In the genomic region with DNA sequence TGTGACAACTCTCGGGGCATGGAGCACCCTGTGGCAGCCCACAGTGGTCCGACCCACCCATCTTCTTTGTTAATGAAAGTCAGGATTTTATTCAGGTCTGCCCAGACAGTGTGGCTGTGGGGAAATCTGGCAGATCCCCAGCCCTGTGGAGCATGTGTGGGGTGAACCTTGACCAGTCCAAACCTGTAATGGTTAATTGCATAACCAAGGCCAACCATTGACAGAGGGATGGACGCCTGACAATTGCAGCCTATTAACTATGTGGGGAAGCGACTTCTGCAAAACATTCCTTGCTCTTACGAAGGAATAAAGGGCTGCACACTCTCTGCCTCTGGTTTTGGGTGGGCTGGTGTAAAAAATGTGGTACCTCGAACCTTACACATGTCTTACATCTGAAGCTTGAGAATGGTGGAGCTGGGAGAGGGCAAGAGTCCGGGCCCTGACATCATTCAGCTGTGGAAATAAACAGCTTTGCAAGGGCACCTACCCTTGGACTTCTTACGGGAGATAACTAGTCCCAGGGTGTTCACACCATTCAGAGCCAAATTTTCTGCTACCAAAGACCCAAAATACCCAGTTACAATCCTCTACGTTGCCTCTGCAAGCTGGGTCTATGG, we compare ENCODE assay signal across 1 cellular context.
TF ChIP-seq lines count a peak whose summit lies in the region.

No MANE protein-coding gene starts in this region.

TF ChIP-seq in HepG2, 621 proteins besides CTCF, POLR2A, EP300 and RAD21 (continued from another document and continues in another):
- TF ChIP-seq KAT8 (CRISPR knock-in tag; IDR thresholded peaks at IDR 0.05), result no peak
- 0 out of 2 replicates have a peak, but pooled peaks have one; percentile 48 for TF ChIP-seq YEATS4 (CRISPR knock-in tag; IDR thresholded peaks at IDR 0.05; ENCODE audit: borderline replicate concordance)
- 0 out of 2 replicates have a peak, but pooled peaks have one; percentile 53 for TF ChIP-seq ZNF792 (CRISPR knock-in tag; IDR thresholded peaks at IDR 0.05)
- TF ChIP-seq WIZ (CRISPR knock-in tag; IDR thresholded peaks at IDR 0.05), result peak; percentile 67; the same call in 1 of the 2 replicates
- TF ChIP-seq DMAP1 (CRISPR knock-in tag; IDR thresholded peaks at IDR 0.05), result peak; percentile 54; the same call in 1 of the 2 replicates
- peak; percentile 51; the same call in 1 of the 2 replicates for TF ChIP-seq ZNF264 (CRISPR knock-in tag; IDR thresholded peaks at IDR 0.05)
- peak; percentile 51; the same call in 1 of the 2 replicates for TF ChIP-seq NCOA2 (CRISPR knock-in tag; IDR thresholded peaks at IDR 0.05)
- TF ChIP-seq NCOR1 (IDR thresholded peaks at IDR 0.05; ENCODE audit: borderline replicate concordance, low read length), result peak; percentile 71
- peak; percentile 95 for TF ChIP-seq EHMT2 (IDR thresholded peaks at IDR 0.05; ENCODE audit: borderline replicate concordance, low read depth, low read length)
- TF ChIP-seq, protein P1, sequence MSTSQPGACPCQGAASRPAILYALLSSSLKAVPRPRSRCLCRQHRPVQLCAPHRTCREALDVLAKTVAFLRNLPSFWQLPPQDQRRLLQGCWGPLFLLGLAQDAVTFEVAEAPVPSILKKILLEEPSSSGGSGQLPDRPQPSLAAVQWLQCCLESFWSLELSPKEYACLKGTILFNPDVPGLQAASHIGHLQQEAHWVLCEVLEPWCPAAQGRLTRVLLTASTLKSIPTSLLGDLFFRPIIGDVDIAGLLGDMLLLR (CRISPR knock-in tag; IDR thresholded peaks at IDR 0.05), result no peak
- peak; percentile 87 for TF ChIP-seq MIXL1 (CRISPR knock-in tag; IDR thresholded peaks at IDR 0.05)
- TF ChIP-seq, protein P2, sequence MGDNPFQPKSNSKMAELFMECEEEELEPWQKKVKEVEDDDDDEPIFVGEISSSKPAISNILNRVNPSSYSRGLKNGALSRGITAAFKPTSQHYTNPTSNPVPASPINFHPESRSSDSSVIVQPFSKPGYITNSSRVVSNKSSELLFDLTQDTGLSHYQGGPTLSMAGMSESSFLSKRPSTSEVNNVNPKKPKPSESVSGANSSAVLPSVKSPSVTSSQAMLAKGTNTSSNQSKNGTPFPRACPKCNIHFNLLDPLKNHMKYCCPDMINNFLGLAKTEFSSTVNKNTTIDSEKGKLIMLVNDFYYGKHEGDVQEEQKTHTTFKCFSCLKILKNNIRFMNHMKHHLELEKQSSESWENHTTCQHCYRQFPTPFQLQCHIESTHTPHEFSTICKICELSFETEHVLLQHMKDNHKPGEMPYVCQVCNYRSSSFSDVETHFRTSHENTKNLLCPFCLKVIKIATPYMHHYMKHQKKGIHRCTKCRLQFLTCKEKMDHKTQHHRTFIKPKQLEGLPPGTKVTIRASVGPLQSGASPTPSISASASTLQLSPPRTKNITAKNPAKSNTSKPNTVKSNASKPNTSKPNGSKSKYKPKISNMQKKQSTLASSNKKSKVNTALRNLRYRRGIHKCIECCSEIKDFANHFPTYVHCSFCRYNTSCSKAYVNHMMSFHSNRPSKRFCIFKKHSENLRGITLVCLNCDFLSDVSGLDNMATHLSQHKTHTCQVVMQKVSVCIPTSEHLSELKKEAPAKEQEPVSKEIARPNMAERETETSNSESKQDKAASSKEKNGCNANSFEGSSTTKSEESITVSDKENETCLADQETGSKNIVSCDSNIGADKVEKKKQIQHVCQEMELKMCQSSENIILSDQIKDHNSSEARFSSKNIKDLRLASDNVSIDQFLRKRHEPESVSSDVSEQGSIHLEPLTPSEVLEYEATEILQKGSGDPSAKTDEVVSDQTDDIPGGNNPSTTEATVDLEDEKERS (CRISPR knock-in tag; IDR thresholded peaks at IDR 0.05), result 0 out of 2 replicates have a peak, but pooled peaks have one; percentile 18
- TF ChIP-seq NR2F1 (CRISPR knock-in tag; IDR thresholded peaks at IDR 0.05), result peak in 1 of 2 experiments; percentile 39; a peak in 1 of 4 replicates
- TF ChIP-seq, protein P3, sequence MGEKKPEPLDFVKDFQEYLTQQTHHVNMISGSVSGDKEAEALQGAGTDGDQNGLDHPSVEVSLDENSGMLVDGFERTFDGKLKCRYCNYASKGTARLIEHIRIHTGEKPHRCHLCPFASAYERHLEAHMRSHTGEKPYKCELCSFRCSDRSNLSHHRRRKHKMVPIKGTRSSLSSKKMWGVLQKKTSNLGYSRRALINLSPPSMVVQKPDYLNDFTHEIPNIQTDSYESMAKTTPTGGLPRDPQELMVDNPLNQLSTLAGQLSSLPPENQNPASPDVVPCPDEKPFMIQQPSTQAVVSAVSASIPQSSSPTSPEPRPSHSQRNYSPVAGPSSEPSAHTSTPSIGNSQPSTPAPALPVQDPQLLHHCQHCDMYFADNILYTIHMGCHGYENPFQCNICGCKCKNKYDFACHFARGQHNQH (CRISPR knock-in tag; IDR thresholded peaks at IDR 0.05), result peak; percentile 37; the same call in 1 of the 2 replicates
- TF ChIP-seq ZNF891 (CRISPR knock-in tag; IDR thresholded peaks at IDR 0.05), result no peak
- TF ChIP-seq, protein P4, sequence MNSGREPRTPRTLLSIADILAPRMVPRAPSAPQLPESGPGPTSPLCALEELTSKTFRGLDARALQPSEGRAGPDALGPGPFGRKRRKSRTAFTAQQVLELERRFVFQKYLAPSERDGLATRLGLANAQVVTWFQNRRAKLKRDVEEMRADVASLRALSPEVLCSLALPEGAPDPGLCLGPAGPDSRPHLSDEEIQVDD (CRISPR knock-in tag; IDR thresholded peaks at IDR 0.05; ENCODE audit: borderline replicate concordance), result 0 out of 2 replicates have a peak, but pooled peaks have one; percentile 30
- TF ChIP-seq ZNF614 (CRISPR knock-in tag; IDR thresholded peaks at IDR 0.05; ENCODE audit: borderline replicate concordance), result 0 out of 2 replicates have a peak, but pooled peaks have one; percentile 47
- TF ChIP-seq KDM2A (CRISPR knock-in tag; IDR thresholded peaks at IDR 0.05; ENCODE audit: borderline replicate concordance, low read depth), result 0 out of 2 replicates have a peak, but pooled peaks have one; percentile 15
- 0 out of 2 replicates have a peak, but pooled peaks have one; percentile 29 for TF ChIP-seq RCOR2 (CRISPR knock-in tag; IDR thresholded peaks at IDR 0.05)
- TF ChIP-seq, protein P5, sequence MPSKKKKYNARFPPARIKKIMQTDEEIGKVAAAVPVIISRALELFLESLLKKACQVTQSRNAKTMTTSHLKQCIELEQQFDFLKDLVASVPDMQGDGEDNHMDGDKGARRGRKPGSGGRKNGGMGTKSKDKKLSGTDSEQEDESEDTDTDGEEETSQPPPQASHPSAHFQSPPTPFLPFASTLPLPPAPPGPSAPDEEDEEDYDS (CRISPR knock-in tag; IDR thresholded peaks at IDR 0.05), result 0 out of 2 replicates have a peak, but pooled peaks have one; percentile 18
- peak; percentile 36; the same call in 1 of the 2 replicates for TF ChIP-seq ZNF557 (CRISPR knock-in tag; IDR thresholded peaks at IDR 0.05)
- TF ChIP-seq, protein P6, sequence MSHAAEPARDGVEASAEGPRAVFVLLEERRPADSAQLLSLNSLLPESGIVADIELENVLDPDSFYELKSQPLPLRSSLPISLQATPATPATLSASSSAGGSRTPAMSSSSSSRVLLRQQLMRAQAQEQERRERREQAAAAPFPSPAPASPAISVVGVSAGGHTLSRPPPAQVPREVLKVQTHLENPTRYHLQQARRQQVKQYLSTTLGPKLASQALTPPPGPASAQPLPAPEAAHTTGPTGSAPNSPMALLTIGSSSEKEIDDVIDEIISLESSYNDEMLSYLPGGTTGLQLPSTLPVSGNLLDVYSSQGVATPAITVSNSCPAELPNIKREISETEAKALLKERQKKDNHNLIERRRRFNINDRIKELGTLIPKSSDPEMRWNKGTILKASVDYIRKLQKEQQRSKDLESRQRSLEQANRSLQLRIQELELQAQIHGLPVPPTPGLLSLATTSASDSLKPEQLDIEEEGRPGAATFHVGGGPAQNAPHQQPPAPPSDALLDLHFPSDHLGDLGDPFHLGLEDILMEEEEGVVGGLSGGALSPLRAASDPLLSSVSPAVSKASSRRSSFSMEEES (CRISPR knock-in tag; IDR thresholded peaks at IDR 0.05), result 0 out of 2 replicates have a peak, but pooled peaks have one; percentile 31
- TF ChIP-seq RXRB (CRISPR knock-in tag; IDR thresholded peaks at IDR 0.05; ENCODE audit: borderline replicate concordance), result peak; percentile 60; the same call in 1 of the 2 replicates
- TF ChIP-seq POGZ (CRISPR knock-in tag; IDR thresholded peaks at IDR 0.05), result peak; percentile 50
- TF ChIP-seq RNF2 (conservative IDR thresholded peaks at IDR 0.05; ENCODE audit: low read depth), result 0 out of 2 replicates have a peak, but pooled peaks have one; percentile 63
- 0 out of 2 replicates have a peak, but pooled peaks have one; percentile 33 for TF ChIP-seq FOXO1 (CRISPR knock-in tag; IDR thresholded peaks at IDR 0.05)
- TF ChIP-seq ZNF605 (CRISPR knock-in tag; IDR thresholded peaks at IDR 0.05), result peak; percentile 80; the same call in 1 of the 2 replicates
- TF ChIP-seq, protein P7, sequence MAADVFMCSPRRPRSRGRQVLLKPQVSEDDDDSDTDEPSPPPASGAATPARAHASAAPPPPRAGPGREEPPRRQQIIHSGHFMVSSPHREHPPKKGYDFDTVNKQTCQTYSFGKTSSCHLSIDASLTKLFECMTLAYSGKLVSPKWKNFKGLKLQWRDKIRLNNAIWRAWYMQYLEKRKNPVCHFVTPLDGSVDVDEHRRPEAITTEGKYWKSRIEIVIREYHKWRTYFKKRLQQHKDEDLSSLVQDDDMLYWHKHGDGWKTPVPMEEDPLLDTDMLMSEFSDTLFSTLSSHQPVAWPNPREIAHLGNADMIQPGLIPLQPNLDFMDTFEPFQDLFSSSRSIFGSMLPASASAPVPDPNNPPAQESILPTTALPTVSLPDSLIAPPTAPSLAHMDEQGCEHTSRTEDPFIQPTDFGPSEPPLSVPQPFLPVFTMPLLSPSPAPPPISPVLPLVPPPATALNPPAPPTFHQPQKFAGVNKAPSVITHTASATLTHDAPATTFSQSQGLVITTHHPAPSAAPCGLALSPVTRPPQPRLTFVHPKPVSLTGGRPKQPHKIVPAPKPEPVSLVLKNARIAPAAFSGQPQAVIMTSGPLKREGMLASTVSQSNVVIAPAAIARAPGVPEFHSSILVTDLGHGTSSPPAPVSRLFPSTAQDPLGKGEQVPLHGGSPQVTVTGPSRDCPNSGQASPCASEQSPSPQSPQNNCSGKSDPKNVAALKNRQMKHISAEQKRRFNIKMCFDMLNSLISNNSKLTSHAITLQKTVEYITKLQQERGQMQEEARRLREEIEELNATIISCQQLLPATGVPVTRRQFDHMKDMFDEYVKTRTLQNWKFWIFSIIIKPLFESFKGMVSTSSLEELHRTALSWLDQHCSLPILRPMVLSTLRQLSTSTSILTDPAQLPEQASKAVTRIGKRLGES (CRISPR knock-in tag; IDR thresholded peaks at IDR 0.05; ENCODE audit: borderline replicate concordance), result no peak
- TF ChIP-seq GATAD2A (CRISPR knock-in tag; IDR thresholded peaks at IDR 0.05), result peak; percentile 75
- TF ChIP-seq ZNF335 (CRISPR knock-in tag; IDR thresholded peaks at IDR 0.05), result 0 out of 2 replicates have a peak, but pooled peaks have one; percentile 31
- peak; percentile 98 for TF ChIP-seq ZNF644 (CRISPR knock-in tag; IDR thresholded peaks at IDR 0.05; ENCODE audit: low read depth)
- 0 out of 2 replicates have a peak, but pooled peaks have one; percentile 46 for TF ChIP-seq ZNF430 (CRISPR knock-in tag; IDR thresholded peaks at IDR 0.05)
- TF ChIP-seq, protein P8, sequence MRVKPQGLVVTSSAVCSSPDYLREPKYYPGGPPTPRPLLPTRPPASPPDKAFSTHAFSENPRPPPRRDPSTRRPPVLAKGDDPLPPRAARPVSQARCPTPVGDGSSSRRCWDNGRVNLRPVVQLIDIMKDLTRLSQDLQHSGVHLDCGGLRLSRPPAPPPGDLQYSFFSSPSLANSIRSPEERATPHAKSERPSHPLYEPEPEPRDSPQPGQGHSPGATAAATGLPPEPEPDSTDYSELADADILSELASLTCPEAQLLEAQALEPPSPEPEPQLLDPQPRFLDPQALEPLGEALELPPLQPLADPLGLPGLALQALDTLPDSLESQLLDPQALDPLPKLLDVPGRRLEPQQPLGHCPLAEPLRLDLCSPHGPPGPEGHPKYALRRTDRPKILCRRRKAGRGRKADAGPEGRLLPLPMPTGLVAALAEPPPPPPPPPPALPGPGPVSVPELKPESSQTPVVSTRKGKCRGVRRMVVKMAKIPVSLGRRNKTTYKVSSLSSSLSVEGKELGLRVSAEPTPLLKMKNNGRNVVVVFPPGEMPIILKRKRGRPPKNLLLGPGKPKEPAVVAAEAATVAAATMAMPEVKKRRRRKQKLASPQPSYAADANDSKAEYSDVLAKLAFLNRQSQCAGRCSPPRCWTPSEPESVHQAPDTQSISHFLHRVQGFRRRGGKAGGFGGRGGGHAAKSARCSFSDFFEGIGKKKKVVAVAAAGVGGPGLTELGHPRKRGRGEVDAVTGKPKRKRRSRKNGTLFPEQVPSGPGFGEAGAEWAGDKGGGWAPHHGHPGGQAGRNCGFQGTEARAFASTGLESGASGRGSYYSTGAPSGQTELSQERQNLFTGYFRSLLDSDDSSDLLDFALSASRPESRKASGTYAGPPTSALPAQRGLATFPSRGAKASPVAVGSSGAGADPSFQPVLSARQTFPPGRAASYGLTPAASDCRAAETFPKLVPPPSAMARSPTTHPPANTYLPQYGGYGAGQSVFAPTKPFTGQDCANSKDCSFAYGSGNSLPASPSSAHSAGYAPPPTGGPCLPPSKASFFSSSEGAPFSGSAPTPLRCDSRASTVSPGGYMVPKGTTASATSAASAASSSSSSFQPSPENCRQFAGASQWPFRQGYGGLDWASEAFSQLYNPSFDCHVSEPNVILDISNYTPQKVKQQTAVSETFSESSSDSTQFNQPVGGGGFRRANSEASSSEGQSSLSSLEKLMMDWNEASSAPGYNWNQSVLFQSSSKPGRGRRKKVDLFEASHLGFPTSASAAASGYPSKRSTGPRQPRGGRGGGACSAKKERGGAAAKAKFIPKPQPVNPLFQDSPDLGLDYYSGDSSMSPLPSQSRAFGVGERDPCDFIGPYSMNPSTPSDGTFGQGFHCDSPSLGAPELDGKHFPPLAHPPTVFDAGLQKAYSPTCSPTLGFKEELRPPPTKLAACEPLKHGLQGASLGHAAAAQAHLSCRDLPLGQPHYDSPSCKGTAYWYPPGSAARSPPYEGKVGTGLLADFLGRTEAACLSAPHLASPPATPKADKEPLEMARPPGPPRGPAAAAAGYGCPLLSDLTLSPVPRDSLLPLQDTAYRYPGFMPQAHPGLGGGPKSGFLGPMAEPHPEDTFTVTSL (CRISPR knock-in tag; IDR thresholded peaks at IDR 0.05; ENCODE audit: borderline replicate concordance), result peak; percentile 36; the same call in 1 of the 2 replicates
- no peak; the same call in 1 of the 2 replicates for TF ChIP-seq ZNF564 (CRISPR knock-in tag; IDR thresholded peaks at IDR 0.05)
- TF ChIP-seq, protein P9, sequence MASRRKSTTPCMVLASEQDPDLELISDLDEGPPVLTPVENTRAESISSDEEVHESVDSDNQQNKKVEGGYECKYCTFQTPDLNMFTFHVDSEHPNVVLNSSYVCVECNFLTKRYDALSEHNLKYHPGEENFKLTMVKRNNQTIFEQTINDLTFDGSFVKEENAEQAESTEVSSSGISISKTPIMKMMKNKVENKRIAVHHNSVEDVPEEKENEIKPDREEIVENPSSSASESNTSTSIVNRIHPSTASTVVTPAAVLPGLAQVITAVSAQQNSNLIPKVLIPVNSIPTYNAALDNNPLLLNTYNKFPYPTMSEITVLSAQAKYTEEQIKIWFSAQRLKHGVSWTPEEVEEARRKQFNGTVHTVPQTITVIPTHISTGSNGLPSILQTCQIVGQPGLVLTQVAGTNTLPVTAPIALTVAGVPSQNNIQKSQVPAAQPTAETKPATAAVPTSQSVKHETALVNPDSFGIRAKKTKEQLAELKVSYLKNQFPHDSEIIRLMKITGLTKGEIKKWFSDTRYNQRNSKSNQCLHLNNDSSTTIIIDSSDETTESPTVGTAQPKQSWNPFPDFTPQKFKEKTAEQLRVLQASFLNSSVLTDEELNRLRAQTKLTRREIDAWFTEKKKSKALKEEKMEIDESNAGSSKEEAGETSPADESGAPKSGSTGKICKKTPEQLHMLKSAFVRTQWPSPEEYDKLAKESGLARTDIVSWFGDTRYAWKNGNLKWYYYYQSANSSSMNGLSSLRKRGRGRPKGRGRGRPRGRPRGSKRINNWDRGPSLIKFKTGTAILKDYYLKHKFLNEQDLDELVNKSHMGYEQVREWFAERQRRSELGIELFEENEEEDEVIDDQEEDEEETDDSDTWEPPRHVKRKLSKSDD (CRISPR knock-in tag; IDR thresholded peaks at IDR 0.05; ENCODE audit: low read depth), result 0 out of 2 replicates have a peak, but pooled peaks have one; percentile 40
